ENCODE assay signal across 8 cellular contexts in the genomic region with DNA sequence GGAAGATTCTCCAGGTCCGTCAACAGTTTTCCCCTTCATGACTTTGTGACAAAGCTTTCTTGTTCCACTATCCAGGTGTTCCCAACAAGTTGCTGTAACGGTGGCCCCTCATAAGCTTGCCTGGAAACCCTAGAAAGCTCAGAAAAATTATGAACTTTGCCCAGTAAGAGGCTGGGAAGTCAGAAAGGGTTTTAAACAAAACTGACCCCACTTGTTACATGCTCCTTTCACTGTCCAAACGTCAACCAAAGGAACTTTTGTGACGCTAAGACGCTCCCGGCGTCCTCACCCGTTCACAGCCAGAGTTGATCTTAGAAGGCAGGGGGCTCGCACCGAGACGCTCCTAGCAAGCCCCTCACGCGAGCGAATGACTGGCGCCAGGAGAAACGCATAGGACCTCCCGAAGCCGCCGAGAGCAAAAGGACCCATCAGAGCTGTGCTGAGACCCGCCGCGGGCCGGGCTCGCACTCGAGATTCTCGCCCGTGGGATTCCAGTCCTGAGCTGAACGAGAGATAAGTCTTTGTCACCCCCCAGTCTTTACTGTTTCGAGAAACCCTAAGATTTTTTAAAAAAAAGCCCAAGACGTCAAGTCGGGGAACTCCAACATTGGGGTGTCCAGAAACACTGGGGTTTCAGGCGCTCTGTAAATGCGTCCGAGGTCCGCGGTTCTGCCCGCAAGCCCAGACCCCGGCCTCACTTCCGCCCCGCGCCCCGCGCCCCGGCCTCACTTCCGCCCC. TPM values are rescaled to one million over a fixed set of nuclear protein-coding genes. Genes with fewer than 3 reads are reported as not detected.
A peak's percentile ranks its signal among the peaks of the same experiment; 100 is the strongest.
DNase-seq lines count a peak whose midpoint lies in the region; ATAC-seq lines count a peak whose summit lies in the region.

No MANE protein-coding gene starts in this region.

- peak overlapping the region; percentile 99 for H2AK5ac ChIP-seq in mesenchymal stem cell (ENCODE audit: low read length, severe bottlenecking)

- peaks cover 41% of the 10 kb centered on the region for H3K4me1 ChIP-seq in SJSA1 (replicated peaks)
- H3K4me1 ChIP-seq in duodenal mucosa (ENCODE audit: control insufficient read depth in 1 of 2, insufficient read depth in 2 of 2, low read length in 2 of 2): peaks cover 14 to 17% of the 10 kb centered on the region in 2 donors
- peaks cover 21% of the 10 kb centered on the region for H3K4me1 ChIP-seq in mesenchymal stem cell (ENCODE audit: control insufficient read depth, insufficient read depth, low read depth, low read length)
- H3K4me1 ChIP-seq in thymus (ENCODE audit: control insufficient read depth, insufficient read depth, low read length): peaks cover 9% of the 10 kb centered on the region

- peak overlapping the region; percentile 90 for H4K91ac ChIP-seq in mesenchymal stem cell (ENCODE audit: low read length)

- peak overlapping the region; percentile 46 for H2BK5ac ChIP-seq in mesenchymal stem cell (ENCODE audit: low read depth, low read length, poor library complexity, severe bottlenecking)

- peak overlapping the region; percentile 67 for H3K4me2 ChIP-seq in mesenchymal stem cell (ENCODE audit: low read length, poor library complexity, severe bottlenecking)

- WGBS in mesenchymal stem cell: 48% methylated on average over 37 of the region's 45 CpGs
- WGBS in thymus: 10% methylated on average over 45 of the region's 45 CpGs

- no peak overlapping the region for H3K14ac ChIP-seq in mesenchymal stem cell (ENCODE audit: low read length in 2 of 2)

- H3K79me1 ChIP-seq in mesenchymal stem cell (replicated peaks; ENCODE audit: low read length, poor library complexity, severe bottlenecking): peaks cover 13% of the 10 kb centered on the region

- DNase-seq in DMS53 (lab: John Stamatoyannopoulos, UW) (peak; percentile 60), DMS53 treated with DMSO at 0.1 percent for 48 hours (lab: John Stamatoyannopoulos, UW; ENCODE audit: unreplicated experiment) (no peak), SJSA1 (ENCODE audit: low read depth in 1 of 2, low spot score in 2 of 2) (peak; percentile 47 to 55), mesenchymal stem cell (peak; percentile 39)

- H2AFZ ChIP-seq in mesenchymal stem cell (ENCODE audit: low read depth, low read length): no peak overlapping the region

- H3K23ac ChIP-seq in mesenchymal stem cell (ENCODE audit: low read length in 2 of 2): no peak overlapping the region

- H3K9ac ChIP-seq in duodenal mucosa (ENCODE audit: low read depth in 1 of 2, low read length in 2 of 2) (peak overlapping the region; percentile 87 to 98), mesenchymal stem cell (ENCODE audit: low read length) (peak overlapping the region; percentile 93)

- ATAC-seq in HG02588 (IDR thresholded peaks at IDR 0.05; ENCODE audit: unreplicated experiment) (peak; percentile 1), GM21381 (IDR thresholded peaks at IDR 0.05; ENCODE audit: unreplicated experiment) (no peak)

- no peaks in the 10 kb centered on the region for H3K9me3 ChIP-seq in SJSA1 (replicated peaks)
- H3K9me3 ChIP-seq in duodenal mucosa (ENCODE audit: control insufficient read depth in 1 of 2, low read length in 2 of 2): no peaks in the 10 kb centered on the region
- H3K9me3 ChIP-seq in mesenchymal stem cell (ENCODE audit: control insufficient read depth, low read length): no peaks in the 10 kb centered on the region
- H3K9me3 ChIP-seq in thymus (ENCODE audit: control insufficient read depth): no peaks in the 10 kb centered on the region

- H3K4ac ChIP-seq in mesenchymal stem cell (ENCODE audit: low read depth in 1 of 2, low read length in 2 of 2): peak overlapping the region; percentile 71 to 74

- H3K4me3 ChIP-seq in SJSA1: peak overlapping the region; percentile 71
- peak overlapping the region; percentile 82 to 85 for H3K4me3 ChIP-seq in duodenal mucosa (ENCODE audit: low read depth in 1 of 2, low read length in 2 of 2)
- peak overlapping the region; percentile 80 to 92 for H3K4me3 ChIP-seq in mesenchymal stem cell (ENCODE audit: insufficient read depth in 1 of 2, low read depth in 1 of 2, low read length in 2 of 2)
- peak overlapping the region; percentile 79 for H3K4me3 ChIP-seq in thymus (ENCODE audit: low read length)

- peak overlapping the region in 1 of 2 experiments; percentile 95 for H3K18ac ChIP-seq in mesenchymal stem cell (ENCODE audit: low read depth in 1 of 2, low read length in 2 of 2)

- peak overlapping the region; percentile 68 for H2BK15ac ChIP-seq in mesenchymal stem cell (ENCODE audit: low read depth, poor library complexity, severe bottlenecking)

- H3K27me3 ChIP-seq in SJSA1 (replicated peaks) (no peaks in the 10 kb centered on the region), duodenal mucosa (ENCODE audit: control insufficient read depth in 1 of 2, insufficient read depth in 2 of 2, low read length in 2 of 2) (no peaks in the 10 kb centered on the region), mesenchymal stem cell (ENCODE audit: control insufficient read depth in 1 of 2, insufficient read depth in 1 of 2, low read length in 2 of 2) (no peaks in the 10 kb centered on the region), thymus (ENCODE audit: control insufficient read depth, insufficient read depth) (no peaks in the 10 kb centered on the region)

- H4K8ac ChIP-seq in mesenchymal stem cell (ENCODE audit: low read length): peak overlapping the region; percentile 94

- H3K36me3 ChIP-seq in SJSA1 (peaks cover 68% of the 10 kb centered on the region), duodenal mucosa (ENCODE audit: control insufficient read depth in 1 of 2, insufficient read depth in 2 of 2, low read length in 2 of 2) (peaks cover 4 to 36% of the 10 kb centered on the region in 2 donors), mesenchymal stem cell (ENCODE audit: control insufficient read depth in 1 of 2, insufficient read depth in 2 of 2, low read depth in 1 of 2, low read length in 2 of 2) (peaks cover 29 to 61% of the 10 kb centered on the region in 2 experiments), thymus (ENCODE audit: control insufficient read depth, insufficient read depth) (peaks cover 13% of the 10 kb centered on the region)

- H2BK12ac ChIP-seq in mesenchymal stem cell (ENCODE audit: low read length in 2 of 2): peak overlapping the region in 1 of 2 experiments; percentile 75

- peak overlapping the region; percentile 91 for H2BK120ac ChIP-seq in mesenchymal stem cell (ENCODE audit: low read depth, low read length)

- H3K27ac ChIP-seq in SJSA1 (peak overlapping the region; percentile 94), duodenal mucosa (ENCODE audit: low read depth, low read length) (peak overlapping the region; percentile 99), mesenchymal stem cell (ENCODE audit: low read length, poor library complexity, severe bottlenecking) (peak overlapping the region; percentile 91), thymus (ENCODE audit: low read depth) (peak overlapping the region; percentile 94)

RNA-seq across cellular contexts. Expression of gene ACAT2, which starts 0.5 kb away (rescaled TPM):
- total RNA-seq in SJSA1 (2014; rRNA removed; shearing (Covaris generic)): 81.8 and 120 TPM in 2 replicates
- polyA plus RNA-seq in mesenchymal stem cell (2013, experiment 1 of 2): 90.6 TPM
- 91.2 TPM for polyA plus RNA-seq in mesenchymal stem cell (2013, experiment 2 of 2)
- 18.7 TPM for polyA plus RNA-seq in thymus

RNA-seq across cellular contexts. Expression of gene TCP1, which starts 28.1 kb away (rescaled TPM):
- total RNA-seq in SJSA1 (2014; rRNA removed; shearing (Covaris generic)): 408 and 422 TPM in 2 replicates
- polyA plus RNA-seq in mesenchymal stem cell (2013, experiment 1 of 2): 92.8 TPM
- polyA plus RNA-seq in mesenchymal stem cell (2013, experiment 2 of 2): 97.3 TPM
- polyA plus RNA-seq in thymus: 141 TPM

RNA-seq across cellular contexts. Expression of gene MRPL18, which starts 29.0 kb away (rescaled TPM):
- 154 and 179 TPM in 2 replicates for total RNA-seq in SJSA1 (2014; rRNA removed; shearing (Covaris generic))
- 57.8 TPM for polyA plus RNA-seq in mesenchymal stem cell (2013, experiment 1 of 2)
- 58.5 TPM for polyA plus RNA-seq in mesenchymal stem cell (2013, experiment 2 of 2)
- 85.9 TPM for polyA plus RNA-seq in thymus

RNA-seq across cellular contexts. Expression of gene WTAP, which starts 34.0 kb away (rescaled TPM):
- total RNA-seq in SJSA1 (2014; rRNA removed; shearing (Covaris generic)): 91.4 and 111 TPM in 2 replicates
- polyA plus RNA-seq in mesenchymal stem cell (2013, experiment 1 of 2): 66.5 TPM
- 69.2 TPM for polyA plus RNA-seq in mesenchymal stem cell (2013, experiment 2 of 2)
- 141 TPM for polyA plus RNA-seq in thymus

RNA-seq across cellular contexts. Expression of gene PNLDC1, which starts 38.8 kb away (rescaled TPM):
- not detected in 2 replicates for total RNA-seq in SJSA1 (2014; rRNA removed; shearing (Covaris generic))
- 0.03 TPM for polyA plus RNA-seq in mesenchymal stem cell (2013, experiment 1 of 2)
- 0.03 TPM for polyA plus RNA-seq in mesenchymal stem cell (2013, experiment 2 of 2)
- polyA plus RNA-seq in thymus: 0.39 TPM
